ENCODE assay signal across 32 cellular contexts in the genomic region with DNA sequence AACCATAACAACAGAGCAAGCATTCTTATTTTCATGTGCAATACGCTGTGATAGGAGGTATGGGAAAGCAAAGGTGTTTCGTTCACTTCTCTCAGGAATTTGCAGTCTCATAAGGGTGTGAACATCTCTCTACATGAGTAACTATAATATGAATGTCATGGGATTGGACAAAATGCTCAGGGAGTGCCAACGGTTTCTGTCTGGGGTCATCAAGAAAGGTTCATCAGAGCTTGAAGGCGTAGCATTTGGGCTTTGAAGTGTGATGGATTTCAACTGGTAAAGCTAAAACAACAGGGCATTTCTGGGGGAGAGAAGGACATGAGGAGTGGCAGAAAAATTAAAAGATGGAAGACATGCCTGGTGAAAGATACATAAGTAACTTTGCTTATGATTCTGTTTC.
"Had no signal": no experiment of that assay in that cellular context is flagged by ENCODE, and none has a peak within 500 bp of the region (broad histone marks: within the 10 kb centered on the region; RNA-seq: fewer than 3 reads in every experiment).

No MANE protein-coding gene starts in this region.

- H3K4me3 ChIP-seq: adrenal gland, body of pancreas, breast epithelium had no signal

- H3K9me3 ChIP-seq: adrenal gland, body of pancreas, breast epithelium had no signal

- H3K27ac ChIP-seq: adrenal gland, body of pancreas, brain microvascular endothelial cell, breast epithelium, VCaP had no signal

- H3K27me3 ChIP-seq: adrenal gland, body of pancreas, brain microvascular endothelial cell, breast epithelium had no signal

- DNase-seq: activated B cell treated with CpG ODN at 0.5 μM for 24 hours; activated CD4-positive, alpha-beta memory T cell treated with anti-CD3 and anti-CD28 coated beads for 36 hours; activated CD4-positive, alpha-beta T cell treated with anti-CD3 and anti-CD28 coated beads for 4 hours; activated CD4-positive, alpha-beta T cell treated with anti-CD3 and anti-CD28 coated beads, Interleukin-2, amount 10 ng/mL, durations not matched to agents 24 days and 14 days; activated CD4-positive, alpha-beta T cell treated with anti-CD3 and anti-CD28 coated beads, Interleukin-2, amount 50 U/mL, for 1 hour; activated CD4-positive, alpha-beta T cell treated with anti-CD3 and anti-CD28 coated beads, Interleukin-2, amount 50 U/mL, for 4 hours; activated CD4-positive, CD25-positive, alpha-beta regulatory T cell treated with anti-CD3 and anti-CD28 coated beads, Interleukin-2, amount 50 U/mL, for 72 hours; activated CD8-positive, alpha-beta memory T cell treated with anti-CD3 and anti-CD28 coated beads, Interleukin-2, amount 50 U/mL, for 4 hours; activated CD8-positive, alpha-beta T cell treated with anti-CD3 and anti-CD28 coated beads for 36 hours; activated effector memory CD4-positive, alpha-beta T cell treated with anti-CD3 and anti-CD28 coated beads, Interleukin-2, amount 50 U/mL, for 16 hours; activated gamma-delta T cell treated with Interleukin-2 at 50 U/mL for 16 hours; activated naive CD4-positive, alpha-beta T cell; activated naive CD4-positive, alpha-beta T cell treated with anti-CD3 and anti-CD28 coated beads for 36 hours; activated naive CD4-positive, alpha-beta T cell treated with anti-CD3 and anti-CD28 coated beads, Interleukin-2, amount 50 U/mL, for 16 hours; activated naive CD8-positive, alpha-beta T cell treated with anti-CD3 and anti-CD28 coated beads for 36 hours; activated T-cell treated with anti-CD3 and anti-CD28 coated beads for 4 hours; activated T-cell treated with anti-CD3 and anti-CD28 coated beads, Interleukin-2, amount 50 U/mL, for 1 hour; activated T-cell treated with anti-CD3 and anti-CD28 coated beads, Interleukin-2, amount 50 U/mL, for 4 hours; activated T-cell treated with anti-CD3 and anti-CD28 coated beads, Interleukin-2, amount 50 U/mL, for 72 hours; adrenal gland; amniotic stem cell; aorta; body of pancreas; brain microvascular endothelial cell; central memory CD4-positive, alpha-beta T cell; T-helper 1 cell; T-helper 2 cell; T-helper 9 cell had no signal

- H3K36me3 ChIP-seq: adrenal gland, brain microvascular endothelial cell, breast epithelium had no signal

- ATAC-seq: activated CD8-positive, alpha-beta T cell treated with anti-CD3 and anti-CD28 coated beads for 36 hours; activated naive CD4-positive, alpha-beta T cell treated with anti-CD3 and anti-CD28 coated beads, Interleukin-2, amount 50 U/mL, for 72 hours; activated T-cell treated with anti-CD3 and anti-CD28 coated beads, Interleukin-2, amount 50 U/mL, for 4 hours; activated T-cell treated with anti-CD3 and anti-CD28 coated beads, Interleukin-2, amount 50 U/mL, for 72 hours; activated T-helper 17 cell treated with anti-CD3 and anti-CD28 coated beads, Interleukin-2, amount 50 U/mL, for 72 hours; body of pancreas had no signal

- H3K4me1 ChIP-seq: adrenal gland, body of pancreas, breast epithelium had no signal
